In genomic region chr19:50718255-50719118, GRCh38 we compare ENCODE assay signal across 1 cellular context.
A peak's percentile ranks its signal among the peaks of the same experiment; 100 is the strongest.
TF ChIP-seq lines count a peak whose summit lies in the region.

No MANE protein-coding gene starts in this region.

TF ChIP-seq in H1, 55 proteins besides CTCF, POLR2A, EP300 and RAD21:
- TF ChIP-seq ASH2L (IDR thresholded peaks at IDR 0.05; ENCODE audit: low read length): peak; percentile 83
- no peak for TF ChIP-seq KDM1A (IDR thresholded peaks at IDR 0.05; ENCODE audit: borderline replicate concordance, low read length)
